ENCODE assay signal across 2 cellular contexts in genomic region chr19:48466571-48467325, GRCh38.
TF ChIP-seq lines count a peak whose summit lies in the region.

No MANE protein-coding gene starts in this region.

TF ChIP-seq in SK-N-SH, 30 proteins besides CTCF, POLR2A, EP300 and RAD21 (continued from another document):
- no peak for TF ChIP-seq SMC3 (IDR thresholded peaks at IDR 0.05; ENCODE audit: low read depth, low read length)
- no peak for TF ChIP-seq MAX (IDR thresholded peaks at IDR 0.05; ENCODE audit: low read depth)
- no peak for TF ChIP-seq ELF1 (IDR thresholded peaks at IDR 0.05)
- TF ChIP-seq MEF2A (IDR thresholded peaks at IDR 0.05; ENCODE audit: borderline replicate concordance, low read depth): no peak
- no peak for TF ChIP-seq CHD2 (IDR thresholded peaks at IDR 0.05; ENCODE audit: low read length, partially characterized antibody)
- no peak for TF ChIP-seq FOXJ3 (CRISPR knock-in tag; IDR thresholded peaks at IDR 0.05)
- no peak for TF ChIP-seq RCOR1 (IDR thresholded peaks at IDR 0.05; ENCODE audit: low read length)
TF ChIP-seq in SK-N-SH: peak in this region for 0.

TF ChIP-seq in SK-N-SH treated with all-trans-retinoic acid at 6 μM for 48 hours, 23 proteins besides CTCF, POLR2A, EP300 and RAD21 (continued from another document):
- TF ChIP-seq TSHZ2 (CRISPR knock-in tag; IDR thresholded peaks at IDR 0.05) (no peak), CREB5 (CRISPR knock-in tag; IDR thresholded peaks at IDR 0.05; ENCODE audit: low read depth) (no peak), ZFP30 (CRISPR knock-in tag; IDR thresholded peaks at IDR 0.05) (no peak), ZNF8 (CRISPR knock-in tag; IDR thresholded peaks at IDR 0.05) (no peak), CSDC2 (CRISPR knock-in tag; IDR thresholded peaks at IDR 0.05) (no peak), SNAI2 (CRISPR knock-in tag; IDR thresholded peaks at IDR 0.05) (no peak), PPARA (CRISPR knock-in tag; IDR thresholded peaks at IDR 0.05; ENCODE audit: borderline replicate concordance) (no peak), ZNF565 (CRISPR knock-in tag; conservative IDR thresholded peaks at IDR 0.05; ENCODE audit: low read depth) (no peak), ARNTL (CRISPR knock-in tag; IDR thresholded peaks at IDR 0.05; ENCODE audit: borderline replicate concordance, low read depth) (no peak), PATZ1 (CRISPR knock-in tag; IDR thresholded peaks at IDR 0.05; ENCODE audit: borderline replicate concordance) (no peak), CSRNP3 (CRISPR knock-in tag; IDR thresholded peaks at IDR 0.05) (no peak), ISL1 (CRISPR knock-in tag; IDR thresholded peaks at IDR 0.05) (no peak), ESRRG (CRISPR knock-in tag; IDR thresholded peaks at IDR 0.05) (no peak), ZC3H10 (CRISPR knock-in tag; IDR thresholded peaks at IDR 0.05) (no peak)
